ENCODE assay signal across 16 cellular contexts in the genomic region with DNA sequence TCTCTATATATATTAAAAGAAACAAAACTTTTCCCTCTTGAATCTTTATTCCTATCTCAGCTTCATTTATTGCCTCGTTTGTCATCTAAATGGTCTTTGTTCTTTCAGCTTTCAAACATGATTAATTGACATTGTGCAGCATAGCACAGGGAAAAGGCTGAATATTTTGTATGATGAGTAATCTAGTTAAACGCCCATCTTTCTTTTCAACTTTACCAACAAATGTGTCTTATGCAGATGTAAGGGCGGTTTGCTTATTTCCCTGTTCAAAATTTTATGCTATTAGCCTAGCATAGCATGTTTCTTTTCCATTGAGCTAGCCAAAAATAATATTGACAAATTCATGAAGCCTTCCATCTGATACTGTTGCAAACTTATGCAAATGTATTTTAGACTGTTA.
DNase-seq lines count a peak whose midpoint lies in the region; ATAC-seq and TF ChIP-seq lines count a peak whose summit lies in the region.
"Had no signal": no experiment of that assay in that cellular context is flagged by ENCODE, and none has a peak within 500 bp of the region (broad histone marks: within the 10 kb centered on the region; RNA-seq: fewer than 3 reads in every experiment).

No MANE protein-coding gene starts in this region.

- H3K4me1 ChIP-seq in breast epithelium (no peaks in the 10 kb centered on the region), adrenal gland (replicated peaks in 1 of 2) (peaks cover 0 to 24% of the 10 kb centered on the region in 2 donors), uterus (peaks cover 3 to 4% of the 10 kb centered on the region in 2 donors)

- H3K27me3 ChIP-seq in breast epithelium (no peaks in the 10 kb centered on the region), adrenal gland (no peaks in the 10 kb centered on the region), uterus (no peaks in the 10 kb centered on the region)
- H3K27me3 ChIP-seq: SJSA1 had no signal

- POLR2A ChIA-PET in MCF 10A (lab: Yijun Ruan, JAX), result interaction anchor here (0.6 to 1.8 kb wide), 6 partner anchors 10 to 250 kb away, joined by 3 to 8 read pairs (median 3); no protein-coding TSS in a partner anchor

- H3K9me3 ChIP-seq in breast epithelium (no peaks in the 10 kb centered on the region), adrenal gland (replicated peaks in 1 of 3) (no peaks in the 10 kb centered on the region), uterus (no peaks in the 10 kb centered on the region)
- H3K9me3 ChIP-seq: SJSA1 had no signal

- CTCF ChIA-PET in MCF 10A (lab: Yijun Ruan, JAX), result interaction anchor here (0.6 to 1.2 kb wide), 3 partner anchors 11 to 184 kb away, joined by 3 to 4 read pairs (median 3); no protein-coding TSS in a partner anchor

- no TSS peak for BruUV-seq in MCF 10A (replicated peaks; lab: Mats Ljungman, UMichigan)

- TF ChIP-seq CTCF in MCF 10A (IDR thresholded peaks at IDR 0.05; ENCODE audit: unreplicated experiment) (no peak), breast epithelium (IDR thresholded peaks at IDR 0.05) (no peak), adrenal gland (IDR thresholded peaks at IDR 0.05) (no peak), fibroblast of the aortic adventitia (IDR thresholded peaks at IDR 0.05; ENCODE audit: insufficient read depth, low read length) (no peak), uterus (IDR thresholded peaks at IDR 0.05) (no peak)

- H3K27ac ChIP-seq in breast epithelium (no peak overlapping the region), adrenal gland (peak overlapping the region in 3 of 5 donors; percentile 16 to 44 (median 20)), uterus (peak overlapping the region; percentile 31 to 94)
- H3K27ac ChIP-seq: SJSA1 had no signal

- peaks cover 35% of the 10 kb centered on the region for H3K4me1 Mint-ChIP-seq in MCF 10A (ENCODE audit: insufficient read depth, unreplicated experiment)
- H3K4me1 Mint-ChIP-seq: activated CD4-positive, alpha-beta T cell treated with anti-CD3 and anti-CD28 coated beads for 36 hours had no signal

- no peak for TF ChIP-seq POLR2A in breast epithelium (IDR thresholded peaks at IDR 0.05)
- no peak for TF ChIP-seq POLR2A in adrenal gland (IDR thresholded peaks at IDR 0.05)
- no peak for TF ChIP-seq POLR2A in uterus (IDR thresholded peaks at IDR 0.05)

- H3K27ac Mint-ChIP-seq in MCF 10A (ENCODE audit: low read depth, unreplicated experiment), result peak overlapping the region; percentile 75
- H3K27ac Mint-ChIP-seq: activated CD4-positive, alpha-beta T cell treated with anti-CD3 and anti-CD28 coated beads for 36 hours; activated T-helper 2 cell treated with anti-CD3 and anti-CD28 coated beads, Interferon-gamma antibody, Interleukin-2, Interleukin-4, amounts not matched to agents 10 μg/mL and 5 μg/mL and 100 μg/mL, durations not matched to agents 14 hours and 24 hours and 36 hours had no signal

- 33 to 41% (median 39%) methylated on average over 3 of the region's 3 CpGs for WGBS in adrenal gland, 4 donors

- H3K27me3 Mint-ChIP-seq in MCF 10A (ENCODE audit: insufficient read depth, unreplicated experiment), result no peaks in the 10 kb centered on the region
- H3K27me3 Mint-ChIP-seq: activated CD4-positive, alpha-beta T cell treated with anti-CD3 and anti-CD28 coated beads for 36 hours had no signal

- ATAC-seq in GM21381 (IDR thresholded peaks at IDR 0.05; ENCODE audit: unreplicated experiment) (no peak), HG02623 (IDR thresholded peaks at IDR 0.05; ENCODE audit: unreplicated experiment) (no peak)
- ATAC-seq: activated CD4-positive, alpha-beta T cell treated with anti-CD3 and anti-CD28 coated beads for 36 hours had no signal

- H3K9me3 Mint-ChIP-seq in MCF 10A (ENCODE audit: unreplicated experiment), result no peaks in the 10 kb centered on the region
- H3K9me3 Mint-ChIP-seq: activated T-helper 2 cell treated with anti-CD3 and anti-CD28 coated beads, Interferon-gamma antibody, Interleukin-2, Interleukin-4, amounts not matched to agents 10 μg/mL and 5 μg/mL and 100 μg/mL, durations not matched to agents 14 hours and 24 hours and 36 hours had no signal

- intact Hi-C loops in MCF 10A (cut with micrococcal nuclease), result no loop called here
- intact Hi-C loops in breast epithelium (cut with DNase I; ENCODE audit: low total_unique reads), result no loop called here
- intact Hi-C loops in adrenal gland (cut with DNase I), result no loop called here
- intact Hi-C loops in uterus (cut with DNase I; ENCODE audit: low total_unique reads), result no loop called here

- H3K4me3 ChIP-seq in breast epithelium (no peak overlapping the region), adrenal gland (no peak overlapping the region), fibroblast of the aortic adventitia (ENCODE audit: low read depth, low read length) (no peak overlapping the region), uterus (no peak overlapping the region)
- H3K4me3 ChIP-seq: SJSA1 had no signal

- DNase-seq in MCF 10A (ENCODE audit: unreplicated experiment) (peak; percentile 45), breast epithelium (ENCODE audit: low spot score in 2 of 2) (no peak), adrenal gland (no peak), fibroblast of the aortic adventitia (ENCODE audit: low read depth) (peak; percentile 85), uterus (no peak), KBM-7 (no peak)
- DNase-seq: 8988T; activated CD4-positive, alpha-beta T cell treated with anti-CD3 and anti-CD28 coated beads for 36 hours; cortex of kidney; DND-41; hypothalamus; NCI-H510A had no signal

- no peak overlapping the region for H3K4me3 Mint-ChIP-seq in MCF 10A (ENCODE audit: unreplicated experiment)
- H3K4me3 Mint-ChIP-seq: activated CD4-positive, alpha-beta T cell treated with anti-CD3 and anti-CD28 coated beads for 36 hours had no signal

- no peaks in the 10 kb centered on the region for H3K36me3 ChIP-seq in breast epithelium
- no peaks in the 10 kb centered on the region for H3K36me3 ChIP-seq in adrenal gland (replicated peaks in 1 of 2)
- H3K36me3 ChIP-seq in uterus, result no peaks in the 10 kb centered on the region

- in situ Hi-C loops in KBM-7 (cut with MboI; ENCODE audit: low pct_unique_long_range_greater_than_20kb, low sequenced_read_pairs), result no loop called here

- H3K36me3 Mint-ChIP-seq in MCF 10A (ENCODE audit: insufficient read depth, unreplicated experiment), result peaks cover 28% of the 10 kb centered on the region

Comparison
In these comparisons a context has a peak if more than half of its experiments do, and no peak if none do; other contexts are left out.
1. DNase-seq: peak in MCF 10A (single experiment) and fibroblast of the aortic adventitia (single experiment); none in breast epithelium (0 of 2), adrenal gland (0 of 7), uterus (0 of 2) and KBM-7 (single experiment).
2. H3K27ac ChIP-seq: peak in adrenal gland (3 of 5) and uterus (2 of 2); none in breast epithelium (0 of 2).